In genomic region chr1:19743793-19744192, GRCh38 we compare ENCODE assay signal across 29 cellular contexts.
"Had no signal": no experiment of that assay in that cellular context is flagged by ENCODE, and none has a peak within 500 bp of the region (broad histone marks: within the 10 kb centered on the region; RNA-seq: fewer than 3 reads in every experiment).

No MANE protein-coding gene starts in this region.

- DNase-seq: glutamatergic neuron; heart left ventricle; immature natural killer cell; kidney glomerular epithelial cell; left cardiac atrium; left ventricle myocardium inferior; mesendoderm; naive thymus-derived CD8-positive, alpha-beta T cell; nucleus accumbens; pancreas; retina; right cardiac atrium; spleen; stimulated activated CD4-positive, alpha-beta T cell treated with anti-CD3 and anti-CD28 coated beads, Interleukin-4, amount 100 ng/mL, for 24 hours; stimulated activated naive CD4-positive, alpha-beta T cell; substantia nigra; transverse colon; upper lobe of right lung had no signal

- H3K9me3 ChIP-seq: pancreas, prostate gland, transverse colon, upper lobe of right lung had no signal

- H3K4me3 ChIP-seq: heart left ventricle, left ventricle myocardium inferior, lung, pancreas, prostate gland, skin epidermis, spleen, transverse colon, upper lobe of right lung had no signal

- H3K27ac Mint-ChIP-seq: mesothelial cell of epicardium; nephron; stimulated activated effector memory CD8-positive, alpha-beta T cell treated with anti-CD3 and anti-CD28 coated beads, Interleukin-12 subunit alpha, Interleukin-12 subunit beta, amount 100 ng/mL, for 72 hours; stimulated activated naive CD8-positive, alpha-beta T cell treated with anti-CD3 and anti-CD28 coated beads, Interleukin-15, Interleukin-2, amounts not matched to agents 100 ng/mL and 50 ng/mL, for 24 hours had no signal

- H3K27me3 ChIP-seq: heart left ventricle, pancreas, spleen, transverse colon, upper lobe of right lung had no signal

- H3K27me3 Mint-ChIP-seq: naive thymus-derived CD8-positive, alpha-beta T cell; stimulated activated naive CD8-positive, alpha-beta T cell treated with anti-CD3 and anti-CD28 coated beads, Interleukin-15, Interleukin-2, amounts not matched to agents 100 ng/mL and 50 ng/mL, for 24 hours had no signal

- H3K4me1 ChIP-seq: heart left ventricle, left ventricle myocardium inferior, pancreas, prostate gland, spleen, transverse colon, upper lobe of right lung had no signal

- FAIRE-seq: islet of Langerhans, pancreas, urothelium cell line had no signal

- H3K4me3 Mint-ChIP-seq: immature natural killer cell; mesothelial cell of epicardium; naive thymus-derived CD8-positive, alpha-beta T cell; nephron; neural crest cell; stimulated activated effector memory CD8-positive, alpha-beta T cell treated with anti-CD3 and anti-CD28 coated beads, Interleukin-12 subunit alpha, Interleukin-12 subunit beta, amount 100 ng/mL, for 72 hours; stimulated activated naive CD8-positive, alpha-beta T cell treated with anti-CD3 and anti-CD28 coated beads, Interleukin-15, Interleukin-2, amounts not matched to agents 100 ng/mL and 50 ng/mL, for 24 hours had no signal

- H3K36me3 ChIP-seq: prostate gland had no signal

- ATAC-seq: naive thymus-derived CD8-positive, alpha-beta T cell; pancreas; sciatic nerve; stimulated activated effector memory CD8-positive, alpha-beta T cell treated with anti-CD3 and anti-CD28 coated beads, Interleukin-12 subunit alpha, Interleukin-12 subunit beta, amount 100 ng/mL, for 72 hours had no signal

- H3K9me3 Mint-ChIP-seq: immature natural killer cell; mesothelial cell of epicardium; nephron; neural crest cell; stimulated activated effector memory CD8-positive, alpha-beta T cell treated with anti-CD3 and anti-CD28 coated beads, Interleukin-12 subunit alpha, Interleukin-12 subunit beta, amount 100 ng/mL, for 72 hours; stimulated activated naive CD8-positive, alpha-beta T cell treated with anti-CD3 and anti-CD28 coated beads, Interleukin-15, Interleukin-2, amounts not matched to agents 100 ng/mL and 50 ng/mL, for 24 hours had no signal

- H3K4me1 Mint-ChIP-seq: immature natural killer cell; mesothelial cell of epicardium; naive thymus-derived CD8-positive, alpha-beta T cell; nephron; neural crest cell; stimulated activated effector memory CD8-positive, alpha-beta T cell treated with anti-CD3 and anti-CD28 coated beads, Interleukin-12 subunit alpha, Interleukin-12 subunit beta, amount 100 ng/mL, for 72 hours had no signal

- H3K27ac ChIP-seq: heart left ventricle, left ventricle myocardium inferior, pancreas, prostate gland, skin epidermis, spleen, transverse colon, upper lobe of right lung had no signal
